In the genomic region with DNA sequence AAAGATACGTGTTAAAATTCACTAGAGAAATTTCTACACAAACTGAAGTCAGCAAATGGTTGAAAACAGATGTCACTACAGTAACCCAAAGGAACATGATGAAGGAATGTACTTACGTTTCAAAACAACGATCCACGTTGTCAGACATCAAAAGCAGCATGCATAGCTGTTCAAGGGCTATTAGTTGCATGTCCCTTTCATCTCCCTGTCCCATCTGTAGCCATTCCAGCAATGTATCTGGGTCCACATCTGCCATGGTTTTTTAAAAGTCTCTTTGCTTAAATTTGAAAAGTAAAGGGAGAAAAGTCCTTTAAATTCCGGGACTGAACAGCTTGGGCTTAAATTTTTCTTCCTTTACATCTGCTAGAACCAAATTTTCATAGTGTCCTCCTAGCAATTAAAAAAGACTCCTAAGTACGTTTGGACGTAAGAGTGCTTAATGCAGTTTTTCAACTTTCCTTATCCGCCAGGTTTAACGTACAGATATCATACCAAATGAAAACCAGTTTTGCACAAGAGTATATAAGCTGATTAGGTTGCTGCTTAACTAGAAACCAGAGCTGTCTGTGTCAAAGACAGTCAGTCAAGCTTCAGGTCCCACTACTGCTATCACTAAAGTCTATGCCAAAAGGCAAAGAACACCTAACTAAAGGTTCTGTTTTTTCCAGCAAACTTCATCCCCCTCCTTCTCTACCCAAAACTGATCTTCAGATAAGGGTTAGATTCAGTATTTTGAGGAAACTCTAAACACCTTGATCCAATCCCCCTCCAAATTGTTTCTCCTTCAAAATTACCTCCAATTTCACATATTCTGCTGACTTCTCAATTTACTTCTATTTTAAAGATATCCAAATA, we compare ENCODE assay signal across 8 cellular contexts. TPM values are rescaled to one million over a fixed set of nuclear protein-coding genes. Genes with fewer than 3 reads are reported as not detected.
A peak's percentile ranks its signal among the peaks of the same experiment; 100 is the strongest.
DNase-seq lines count a peak whose midpoint lies in the region; ATAC-seq and TF ChIP-seq lines count a peak whose summit lies in the region.

No MANE protein-coding gene starts in this region.

- H3K9ac ChIP-seq in duodenal mucosa (ENCODE audit: low read depth in 1 of 2, low read length in 2 of 2) = peak overlapping the region; percentile 91 to 95

- ATAC-seq in GM19455 (IDR thresholded peaks at IDR 0.05; ENCODE audit: unreplicated experiment) (no peak), GM21367 (IDR thresholded peaks at IDR 0.05; ENCODE audit: unreplicated experiment) (no peak)

- H3K4me3 ChIP-seq in AG04449 (ENCODE audit: low read depth, low read length) = peak overlapping the region; percentile 71
- peak overlapping the region; percentile 77 for H3K4me3 ChIP-seq in GM12865 (ENCODE audit: low read depth, low read length)
- H3K4me3 ChIP-seq in Peyer's patch = peak overlapping the region; percentile 73 to 90 (median 82)
- peak overlapping the region; percentile 86 to 87 for H3K4me3 ChIP-seq in duodenal mucosa (ENCODE audit: low read depth in 1 of 2, low read length in 2 of 2)
- peak overlapping the region; percentile 79 to 91 for H3K4me3 ChIP-seq in muscle layer of duodenum (ENCODE audit: low read depth in 1 of 2, low read length in 2 of 2)

- POLR2A ChIA-PET in AG04449 (lab: Yijun Ruan, JAX) = interaction anchor here (0.6 kb wide), 1 partner anchor 10 kb away, joined by 6 read pairs; no protein-coding TSS in a partner anchor

- H3K9me3 ChIP-seq in Peyer's patch (no peaks in the 10 kb centered on the region), duodenal mucosa (ENCODE audit: control insufficient read depth in 1 of 2, low read length in 2 of 2) (no peaks in the 10 kb centered on the region), muscle layer of duodenum (ENCODE audit: control insufficient read depth in 1 of 2, low read length in 2 of 2) (no peaks in the 10 kb centered on the region)

- DNase-seq in AG04449 (ENCODE audit: low read depth, low spot score) (peak; percentile 49), GM12865 (ENCODE audit: low read depth) (peak; percentile 24), Peyer's patch (no peak), DMS153 treated with DMSO at 0.1 percent for 48 hours (lab: John Stamatoyannopoulos, UW; ENCODE audit: unreplicated experiment) (no peak)

- no peak for TF ChIP-seq CTCF in AG04449 (IDR thresholded peaks at IDR 0.05; ENCODE audit: insufficient read depth, low read length, missing control alignments)
- TF ChIP-seq CTCF in GM12865 (IDR thresholded peaks at IDR 0.05; ENCODE audit: insufficient read depth, low read depth, low read length, missing control alignments) = no peak
- TF ChIP-seq CTCF in Peyer's patch (IDR thresholded peaks at IDR 0.05) = no peak

- H3K27ac ChIP-seq in Peyer's patch (peak overlapping the region; percentile 68 to 99 (median 97)), duodenal mucosa (ENCODE audit: low read depth, low read length) (peak overlapping the region; percentile 22), muscle layer of duodenum (ENCODE audit: low read length) (peak overlapping the region; percentile 90)

- H3K4me1 ChIP-seq in Peyer's patch = peaks cover 0 to 11% (median 2%) of the 10 kb centered on the region in 4 donors
- peaks cover 10 to 19% of the 10 kb centered on the region in 2 donors for H3K4me1 ChIP-seq in duodenal mucosa (ENCODE audit: control insufficient read depth in 1 of 2, insufficient read depth in 2 of 2, low read length in 2 of 2)
- H3K4me1 ChIP-seq in muscle layer of duodenum (ENCODE audit: control insufficient read depth in 1 of 2, insufficient read depth in 2 of 2, low read length in 2 of 2) = peaks cover 0 to 10% of the 10 kb centered on the region in 2 donors

- peak; percentile 17 to 23 for TF ChIP-seq POLR2A in Peyer's patch (IDR thresholded peaks at IDR 0.05)

- CTCF ChIA-PET in AG04449 (lab: Yijun Ruan, JAX) = interaction anchor here (1.5 to 4.7 kb wide), 4 partner anchors 10 to 94 kb away, joined by 3 to 43 read pairs (median 21); no protein-coding TSS in a partner anchor

- H3K27me3 ChIP-seq in Peyer's patch = no peaks in the 10 kb centered on the region
- H3K27me3 ChIP-seq in duodenal mucosa (ENCODE audit: control insufficient read depth in 1 of 2, insufficient read depth in 2 of 2, low read length in 2 of 2) = no peaks in the 10 kb centered on the region
- H3K27me3 ChIP-seq in muscle layer of duodenum (ENCODE audit: low read depth, low read length) = no peaks in the 10 kb centered on the region

- H3K36me3 ChIP-seq in Peyer's patch = peaks cover 0 to 23% (median 0%) of the 10 kb centered on the region in 3 donors
- peaks cover 3 to 17% of the 10 kb centered on the region in 2 donors for H3K36me3 ChIP-seq in duodenal mucosa (ENCODE audit: control insufficient read depth in 1 of 2, insufficient read depth in 2 of 2, low read length in 2 of 2)
- peaks cover 0 to 16% of the 10 kb centered on the region in 2 donors for H3K36me3 ChIP-seq in muscle layer of duodenum (ENCODE audit: control insufficient read depth in 1 of 2, insufficient read depth in 2 of 2, low read length in 2 of 2)

RNA-seq across cellular contexts. Expression of a gene that starts 1.7 kb away (rescaled TPM):
- 100 to 1,000 TPM; 183 to 293 (median 208) TPM for total RNA-seq in Peyer's patch

Comparison
In these comparisons a context has a peak if more than half of its experiments do, and no peak if none do; other contexts are left out.
1. DNase-seq: peak in AG04449 (single experiment) and GM12865 (single experiment); none in Peyer's patch (0 of 3) and DMS153 treated with DMSO at 0.1 percent for 48 hours (single experiment).
2. H3K27ac ChIP-seq: peak in every context shown above with its lines; median percentile 97 in Peyer's patch; 90 in muscle layer of duodenum; 22 in duodenal mucosa.
3. Peak in every context shown above with its lines, with median percentiles within 50 percentile points of each other: H3K4me3 ChIP-seq.